In the genomic region with DNA sequence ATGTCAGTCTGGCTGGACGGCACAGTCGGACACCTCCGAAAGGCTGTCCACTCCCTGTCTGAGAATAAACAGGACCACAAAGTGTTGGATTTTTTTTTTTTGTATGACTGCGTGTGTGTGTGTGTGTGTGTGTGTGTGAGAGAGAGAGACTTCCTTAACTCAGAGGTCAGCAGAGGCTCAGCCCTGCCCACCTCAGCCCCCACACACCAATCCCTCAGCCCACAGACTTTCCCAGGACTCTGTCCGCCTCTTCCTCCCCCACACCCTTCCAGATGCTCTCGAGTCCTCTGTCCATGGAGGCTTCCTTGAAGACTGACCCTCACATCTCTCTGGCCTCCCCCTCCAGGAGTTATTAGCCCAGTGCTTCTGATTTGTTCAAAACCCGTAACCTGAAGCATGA, we compare ENCODE assay signal across 20 cellular contexts.
DNase-seq lines count a peak whose midpoint lies in the region; ATAC-seq and TF ChIP-seq lines count a peak whose summit lies in the region.
"Had no signal": no experiment of that assay in that cellular context is flagged by ENCODE, and none has a peak within 500 bp of the region (broad histone marks: within the 10 kb centered on the region; RNA-seq: fewer than 3 reads in every experiment).

No MANE protein-coding gene starts in this region.

- H3K27ac Mint-ChIP-seq in CD4-positive, alpha-beta T cell, result no peak overlapping the region
- H3K27ac Mint-ChIP-seq: GM23338 had no signal

- H3K27me3 ChIP-seq in cardiac muscle cell (no peaks in the 10 kb centered on the region), neuronal stem cell (ENCODE audit: control insufficient read depth in 3 of 3, insufficient read depth in 3 of 3, low read depth in 1 of 3, low read length in 3 of 3) (no peaks in the 10 kb centered on the region), transverse colon (no peaks in the 10 kb centered on the region)
- H3K27me3 ChIP-seq in CD4-positive, alpha-beta T cell (ENCODE audit: control insufficient read depth, insufficient read depth, low read length), result no peaks in the 10 kb centered on the region
- H3K27me3 ChIP-seq: SJSA1 had no signal

- no peaks in the 10 kb centered on the region for H3K9me3 Mint-ChIP-seq in CD4-positive, alpha-beta T cell
- H3K9me3 Mint-ChIP-seq: GM23338 had no signal

- H3K4me1 Mint-ChIP-seq in CD4-positive, alpha-beta T cell (ENCODE audit: low read depth), result no peaks in the 10 kb centered on the region

- no peak overlapping the region for H3K4me3 Mint-ChIP-seq in CD4-positive, alpha-beta T cell
- H3K4me3 Mint-ChIP-seq: GM23338 had no signal

- TF ChIP-seq CTCF in cardiac muscle cell (IDR thresholded peaks at IDR 0.05; ENCODE audit: low read depth, low read length), result no peak
- TF ChIP-seq CTCF in fibroblast of villous mesenchyme (IDR thresholded peaks at IDR 0.05; ENCODE audit: insufficient read depth, low read depth, low read length), result no peak
- TF ChIP-seq CTCF in transverse colon (IDR thresholded peaks at IDR 0.05), result no peak
- no peak for TF ChIP-seq CTCF in CD4-positive, alpha-beta T cell (IDR thresholded peaks at IDR 0.05)

- no peak overlapping the region for H3K23ac ChIP-seq in neuronal stem cell (ENCODE audit: low read depth, low read length, poor library complexity)

- ATAC-seq in CD4-positive, alpha-beta T cell (ENCODE audit: poor library complexity), result no peak
- ATAC-seq: GM23338, HCT116 had no signal

- H3K4me2 ChIP-seq in neuronal stem cell (ENCODE audit: insufficient read depth, low read length, poor library complexity, severe bottlenecking), result no peak overlapping the region
- H3K4me2 ChIP-seq: GM23338, PC-9 had no signal

- H2AFZ ChIP-seq in neuronal stem cell (ENCODE audit: low read length), result no peak overlapping the region
- H2AFZ ChIP-seq: GM23338, PC-9 had no signal

- CTCF ChIA-PET in CD4-positive, alpha-beta T cell (lab: Charles Lee), result no interaction called here

- H2BK12ac ChIP-seq in neuronal stem cell (ENCODE audit: low read length), result no peak overlapping the region

- H4K8ac ChIP-seq in neuronal stem cell (ENCODE audit: low read depth, low read length), result no peak overlapping the region

- H3K36me3 ChIP-seq in cardiac muscle cell, result no peaks in the 10 kb centered on the region
- no peaks in the 10 kb centered on the region for H3K36me3 ChIP-seq in neuronal stem cell (replicated peaks in 1 of 2; ENCODE audit: control insufficient read depth in 2 of 2, insufficient read depth in 2 of 2, low read length in 2 of 2)
- H3K36me3 ChIP-seq in transverse colon, result no peaks in the 10 kb centered on the region
- H3K36me3 ChIP-seq: SJSA1 had no signal

- no peak for TF ChIP-seq EP300 in transverse colon (IDR thresholded peaks at IDR 0.05; ENCODE audit: low read depth)

- POLR2A ChIA-PET in CD4-positive, alpha-beta T cell (lab: Charles Lee), result no interaction called here

- in situ Hi-C loops in transverse colon (cut with MboI; ENCODE audit: low pct_ligation_motif_present in 1 of 4, low pct_unique_long_range_greater_than_20kb in 1 of 4, low sequenced_read_pairs in 3 of 4), result no loop called here

- no peak overlapping the region for H4K91ac ChIP-seq in neuronal stem cell (ENCODE audit: low read depth, low read length, poor library complexity)

- H2AK5ac ChIP-seq in neuronal stem cell (ENCODE audit: low read depth, low read length), result no peak overlapping the region

- no CpG with 5 or more reads among the region's 7 CpGs for WGBS in neuronal stem cell (ENCODE audit: extremely low coverage in 2 of 2, insufficient read length in 2 of 2, insufficient replicate concordance in 1 of 2), 2 donors
- WGBS in transverse colon (ENCODE audit: low coverage in 1 of 2), 2 donors, result 90% methylated on average over 7 of the region's 7 CpGs; no CpG with 5 or more reads in 1 of the 2 donors

- no peak overlapping the region for H2BK120ac ChIP-seq in neuronal stem cell (ENCODE audit: low read depth, low read length)

- DNase-seq in cardiac muscle cell (ENCODE audit: low read depth in 1 of 2, low spot score in 1 of 2) (peak; percentile 32 to 45), cardiac septum (ENCODE audit: low spot score) (no peak), fibroblast of villous mesenchyme (ENCODE audit: low read depth) (peak; percentile 11), neuronal stem cell (ENCODE audit: low spot score) (no peak), OCI-M2 (lab: John Stamatoyannopoulos, UW; ENCODE audit: unreplicated experiment) (no peak), SKM-1 treated with dmso at 0.1 percent for 144 hours (lab: John Stamatoyannopoulos, UW; ENCODE audit: unreplicated experiment) (no peak), transverse colon (no peak)
- DNase-seq in CD4-positive, alpha-beta T cell, result no peak
- DNase-seq: C1 segment of cervical spinal cord, EL, MV-4-11, NCI-H1436 treated with DMSO at 0.1 percent for 48 hours, NCI-H2029 treated with DMSO at 0.1 percent for 48 hours, NCI-H2171 treated with DMSO at 0.1 percent for 48 hours, NCI-H446 treated with DMSO at 0.1 percent for 48 hours, PC-9 had no signal

- H3K36me3 Mint-ChIP-seq in CD4-positive, alpha-beta T cell (ENCODE audit: low read depth), result no peaks in the 10 kb centered on the region

- H3K4ac ChIP-seq in neuronal stem cell (ENCODE audit: low read length), result no peak overlapping the region

- H3K9me3 ChIP-seq in cardiac muscle cell (ENCODE audit: low read depth) (no peaks in the 10 kb centered on the region), neuronal stem cell (replicated peaks in 1 of 2; ENCODE audit: control insufficient read depth in 2 of 2, insufficient read depth in 1 of 2, low read depth in 1 of 2, low read length in 2 of 2) (no peaks in the 10 kb centered on the region), transverse colon (no peaks in the 10 kb centered on the region)
- H3K9me3 ChIP-seq in CD4-positive, alpha-beta T cell (ENCODE audit: control insufficient read depth, low read length), result no peaks in the 10 kb centered on the region
- H3K9me3 ChIP-seq: SJSA1 had no signal

- H3K4me3 ChIP-seq in cardiac muscle cell, result no peak overlapping the region
- H3K4me3 ChIP-seq in fibroblast of villous mesenchyme (ENCODE audit: low read depth, low read length), result no peak overlapping the region
- no peak overlapping the region for H3K4me3 ChIP-seq in neuronal stem cell (ENCODE audit: low read length in 2 of 2)
- no peak overlapping the region for H3K4me3 ChIP-seq in transverse colon
- H3K4me3 ChIP-seq: GM23338, PC-9, SJSA1 had no signal

- H3K4me1 ChIP-seq in cardiac muscle cell (ENCODE audit: low read depth), result peaks cover 41% of the 10 kb centered on the region
- peaks cover 6% of the 10 kb centered on the region in 2 donors for H3K4me1 ChIP-seq in neuronal stem cell (ENCODE audit: control insufficient read depth in 2 of 2, insufficient read depth in 1 of 2, low read depth in 1 of 2, low read length in 2 of 2)
- no peaks in the 10 kb centered on the region for H3K4me1 ChIP-seq in transverse colon
- H3K4me1 ChIP-seq: SJSA1 had no signal

- TF ChIP-seq POLR2A in transverse colon (IDR thresholded peaks at IDR 0.05), result no peak

- intact Hi-C loops in cardiac septum (cut with DNase I), result no loop called here
- intact Hi-C loops in transverse colon (cut with DNase I; ENCODE audit: low total_unique reads), result no loop called here
- intact Hi-C loops in CD4-positive, alpha-beta T cell (cut with DNase I, micrococcal nuclease), result loop anchor here in 1 of 2 experiments (5.0 kb wide), 1 partner anchor 294 kb away; no protein-coding TSS in a partner anchor

- H3K27ac ChIP-seq in cardiac muscle cell, result peak overlapping the region; percentile 10
- no peak overlapping the region for H3K27ac ChIP-seq in neuronal stem cell (replicated peaks; ENCODE audit: low read length)
- no peak overlapping the region for H3K27ac ChIP-seq in transverse colon
- H3K27ac ChIP-seq in CD4-positive, alpha-beta T cell (ENCODE audit: low read depth, low read length), result no peak overlapping the region
- H3K27ac ChIP-seq: 22Rv1, PC-9, SJSA1 had no signal

- no peak overlapping the region for H2BK5ac ChIP-seq in neuronal stem cell (ENCODE audit: low read length)

- H3K18ac ChIP-seq in neuronal stem cell (ENCODE audit: low read length), result peak overlapping the region; percentile 39

- H3K27me3 Mint-ChIP-seq in CD4-positive, alpha-beta T cell, result peaks cover 4% of the 10 kb centered on the region

- H3K79me1 ChIP-seq in neuronal stem cell (ENCODE audit: low read depth, low read length), result no peaks in the 10 kb centered on the region

- no peak overlapping the region for H3K14ac ChIP-seq in neuronal stem cell (ENCODE audit: low read length)

- no peak overlapping the region for H2BK15ac ChIP-seq in neuronal stem cell (ENCODE audit: low read length)

- no peak overlapping the region for H3K9ac ChIP-seq in neuronal stem cell (ENCODE audit: low read depth, low read length, poor library complexity)

Comparison
In these comparisons a context has a peak if more than half of its experiments do, and no peak if none do; other contexts are left out.
1. DNase-seq: peak in cardiac muscle cell (2 of 2) and fibroblast of villous mesenchyme (single experiment); none in cardiac septum (single experiment), neuronal stem cell (single experiment), OCI-M2 (single experiment), SKM-1 treated with dmso at 0.1 percent for 144 hours (single experiment), transverse colon (single experiment) and CD4-positive, alpha-beta T cell (0 of 10).